1 cellular context compared by ENCODE assay signal in the genomic region with DNA sequence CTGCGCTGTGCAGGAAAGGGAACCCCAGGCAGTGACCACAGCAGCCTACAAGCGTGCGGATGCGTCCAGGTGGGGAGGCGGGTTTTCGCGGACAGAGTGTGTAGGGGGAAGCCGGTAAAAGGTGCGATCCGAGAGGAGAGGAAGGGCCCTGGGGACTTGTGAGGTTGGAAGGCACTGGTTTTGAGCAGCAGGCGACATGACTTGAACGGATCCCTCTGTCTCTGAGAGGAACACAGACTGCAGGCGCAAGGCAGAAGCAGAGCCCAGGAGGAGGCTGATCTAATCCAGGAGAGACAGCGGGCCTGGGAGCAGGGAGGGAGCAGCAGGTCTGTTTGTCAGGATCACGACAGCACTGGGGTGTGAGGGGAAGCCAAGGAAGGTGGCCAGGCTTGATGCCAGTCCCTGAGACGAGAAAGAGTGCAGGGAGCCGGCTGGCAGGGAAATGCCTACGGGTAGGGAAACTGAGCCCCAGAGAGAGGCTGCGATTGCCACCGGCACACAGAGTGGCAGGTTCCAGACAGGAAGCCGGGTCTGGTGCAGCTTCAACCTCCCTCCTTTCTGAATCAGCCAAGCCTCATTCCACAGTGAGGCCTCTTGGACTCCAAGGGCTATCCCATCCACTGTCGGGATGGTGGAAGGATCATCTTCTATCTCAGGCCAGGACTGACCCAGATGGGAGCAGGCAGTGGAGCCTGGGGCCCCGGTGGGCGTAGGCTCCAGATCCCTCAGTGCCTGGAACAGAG.
TF ChIP-seq lines count a peak whose summit lies in the region.

No MANE protein-coding gene starts in this region.

TF ChIP-seq in HepG2, 621 proteins besides CTCF, POLR2A, EP300 and RAD21 (continued from another document and continues in another):
- TF ChIP-seq MXD3 (CRISPR knock-in tag; IDR thresholded peaks at IDR 0.05) (no peak), MYPOP (CRISPR knock-in tag; IDR thresholded peaks at IDR 0.05) (no peak), SIX1 (CRISPR knock-in tag; IDR thresholded peaks at IDR 0.05; ENCODE audit: borderline replicate concordance) (no peak), SAP130 (CRISPR knock-in tag; IDR thresholded peaks at IDR 0.05; ENCODE audit: low read depth) (no peak), BRF2 (CRISPR knock-in tag; IDR thresholded peaks at IDR 0.05) (no peak), ZNF296 (CRISPR knock-in tag; conservative IDR thresholded peaks at IDR 0.05) (no peak), TAF15 (IDR thresholded peaks at IDR 0.05; ENCODE audit: low read depth, low read length, poor library complexity, severe bottlenecking) (no peak), ZNF572 (CRISPR knock-in tag; IDR thresholded peaks at IDR 0.05) (no peak), ZNF567 (CRISPR knock-in tag; IDR thresholded peaks at IDR 0.05; ENCODE audit: borderline replicate concordance) (peak; percentile 85; the same call in 1 of the 2 replicates), ZNF569 (CRISPR knock-in tag; IDR thresholded peaks at IDR 0.05; ENCODE audit: borderline replicate concordance) (no peak), SP4 (CRISPR knock-in tag; IDR thresholded peaks at IDR 0.05) (peak; percentile 34; the same call in 1 of the 2 replicates), CENPT (CRISPR knock-in tag; IDR thresholded peaks at IDR 0.05; ENCODE audit: low read depth) (no peak), MTA3 (CRISPR knock-in tag; IDR thresholded peaks at IDR 0.05) (no peak), NKX3-1 (CRISPR knock-in tag; IDR thresholded peaks at IDR 0.05) (no peak), RXRB (CRISPR knock-in tag; IDR thresholded peaks at IDR 0.05; ENCODE audit: borderline replicate concordance) (no peak), ZKSCAN1 (IDR thresholded peaks at IDR 0.05; ENCODE audit: low read length) (no peak), ZNF556 (CRISPR knock-in tag; IDR thresholded peaks at IDR 0.05; ENCODE audit: borderline replicate concordance) (no peak), ZNF253 (CRISPR knock-in tag; IDR thresholded peaks at IDR 0.05; ENCODE audit: borderline replicate concordance) (0 out of 2 replicates have a peak, but pooled peaks have one; percentile 38), ZNF180 (CRISPR knock-in tag; IDR thresholded peaks at IDR 0.05; ENCODE audit: borderline replicate concordance, low read depth) (no peak), SKIL (CRISPR knock-in tag; IDR thresholded peaks at IDR 0.05; ENCODE audit: borderline replicate concordance) (no peak), ETV5 (CRISPR knock-in tag; IDR thresholded peaks at IDR 0.05; ENCODE audit: borderline replicate concordance) (no peak), U2AF1 (optimal IDR thresholded peaks at IDR 0.05; ENCODE audit: low read depth, low read length) (no peak), AHR (CRISPR knock-in tag; IDR thresholded peaks at IDR 0.05) (no peak; the same call in 1 of the 2 replicates), THAP8 (CRISPR knock-in tag; IDR thresholded peaks at IDR 0.05; ENCODE audit: borderline replicate concordance) (0 out of 2 replicates have a peak, but pooled peaks have one; percentile 35), SNAI1 (CRISPR knock-in tag; IDR thresholded peaks at IDR 0.05; ENCODE audit: borderline replicate concordance) (no peak), ATM (IDR thresholded peaks at IDR 0.05; ENCODE audit: borderline replicate concordance) (no peak), TP53 (CRISPR knock-in tag; conservative IDR thresholded peaks at IDR 0.05) (no peak), ADNP (CRISPR knock-in tag; IDR thresholded peaks at IDR 0.05) (no peak), DNMT1 (CRISPR knock-in tag; IDR thresholded peaks at IDR 0.05) (peak; percentile 8; the same call in 1 of the 2 replicates), ZNF232 (CRISPR knock-in tag; IDR thresholded peaks at IDR 0.05; ENCODE audit: borderline replicate concordance) (0 out of 2 replicates have a peak, but pooled peaks have one; percentile 11), ZNF18 (CRISPR knock-in tag; IDR thresholded peaks at IDR 0.05; ENCODE audit: insufficient replicate concordance) (no peak), ZNF570 (CRISPR knock-in tag; IDR thresholded peaks at IDR 0.05; ENCODE audit: borderline replicate concordance) (no peak), REPIN1 (CRISPR knock-in tag; IDR thresholded peaks at IDR 0.05; ENCODE audit: borderline replicate concordance, low read depth) (no peak)
- TF ChIP-seq, protein P1, sequence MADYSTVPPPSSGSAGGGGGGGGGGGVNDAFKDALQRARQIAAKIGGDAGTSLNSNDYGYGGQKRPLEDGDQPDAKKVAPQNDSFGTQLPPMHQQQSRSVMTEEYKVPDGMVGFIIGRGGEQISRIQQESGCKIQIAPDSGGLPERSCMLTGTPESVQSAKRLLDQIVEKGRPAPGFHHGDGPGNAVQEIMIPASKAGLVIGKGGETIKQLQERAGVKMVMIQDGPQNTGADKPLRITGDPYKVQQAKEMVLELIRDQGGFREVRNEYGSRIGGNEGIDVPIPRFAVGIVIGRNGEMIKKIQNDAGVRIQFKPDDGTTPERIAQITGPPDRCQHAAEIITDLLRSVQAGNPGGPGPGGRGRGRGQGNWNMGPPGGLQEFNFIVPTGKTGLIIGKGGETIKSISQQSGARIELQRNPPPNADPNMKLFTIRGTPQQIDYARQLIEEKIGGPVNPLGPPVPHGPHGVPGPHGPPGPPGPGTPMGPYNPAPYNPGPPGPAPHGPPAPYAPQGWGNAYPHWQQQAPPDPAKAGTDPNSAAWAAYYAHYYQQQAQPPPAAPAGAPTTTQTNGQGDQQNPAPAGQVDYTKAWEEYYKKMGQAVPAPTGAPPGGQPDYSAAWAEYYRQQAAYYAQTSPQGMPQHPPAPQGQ (CRISPR knock-in tag; IDR thresholded peaks at IDR 0.05; ENCODE audit: borderline replicate concordance): 0 out of 2 replicates have a peak, but pooled peaks have one; percentile 44
- TF ChIP-seq, protein P2, sequence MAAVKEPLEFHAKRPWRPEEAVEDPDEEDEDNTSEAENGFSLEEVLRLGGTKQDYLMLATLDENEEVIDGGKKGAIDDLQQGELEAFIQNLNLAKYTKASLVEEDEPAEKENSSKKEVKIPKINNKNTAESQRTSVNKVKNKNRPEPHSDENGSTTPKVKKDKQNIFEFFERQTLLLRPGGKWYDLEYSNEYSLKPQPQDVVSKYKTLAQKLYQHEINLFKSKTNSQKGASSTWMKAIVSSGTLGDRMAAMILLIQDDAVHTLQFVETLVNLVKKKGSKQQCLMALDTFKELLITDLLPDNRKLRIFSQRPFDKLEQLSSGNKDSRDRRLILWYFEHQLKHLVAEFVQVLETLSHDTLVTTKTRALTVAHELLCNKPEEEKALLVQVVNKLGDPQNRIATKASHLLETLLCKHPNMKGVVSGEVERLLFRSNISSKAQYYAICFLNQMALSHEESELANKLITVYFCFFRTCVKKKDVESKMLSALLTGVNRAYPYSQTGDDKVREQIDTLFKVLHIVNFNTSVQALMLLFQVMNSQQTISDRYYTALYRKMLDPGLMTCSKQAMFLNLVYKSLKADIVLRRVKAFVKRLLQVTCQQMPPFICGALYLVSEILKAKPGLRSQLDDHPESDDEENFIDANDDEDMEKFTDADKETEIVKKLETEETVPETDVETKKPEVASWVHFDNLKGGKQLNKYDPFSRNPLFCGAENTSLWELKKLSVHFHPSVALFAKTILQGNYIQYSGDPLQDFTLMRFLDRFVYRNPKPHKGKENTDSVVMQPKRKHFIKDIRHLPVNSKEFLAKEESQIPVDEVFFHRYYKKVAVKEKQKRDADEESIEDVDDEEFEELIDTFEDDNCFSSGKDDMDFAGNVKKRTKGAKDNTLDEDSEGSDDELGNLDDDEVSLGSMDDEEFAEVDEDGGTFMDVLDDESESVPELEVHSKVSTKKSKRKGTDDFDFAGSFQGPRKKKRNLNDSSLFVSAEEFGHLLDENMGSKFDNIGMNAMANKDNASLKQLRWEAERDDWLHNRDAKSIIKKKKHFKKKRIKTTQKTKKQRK (IDR thresholded peaks at IDR 0.05; ENCODE audit: low read length): no peak
- TF ChIP-seq, protein P3, sequence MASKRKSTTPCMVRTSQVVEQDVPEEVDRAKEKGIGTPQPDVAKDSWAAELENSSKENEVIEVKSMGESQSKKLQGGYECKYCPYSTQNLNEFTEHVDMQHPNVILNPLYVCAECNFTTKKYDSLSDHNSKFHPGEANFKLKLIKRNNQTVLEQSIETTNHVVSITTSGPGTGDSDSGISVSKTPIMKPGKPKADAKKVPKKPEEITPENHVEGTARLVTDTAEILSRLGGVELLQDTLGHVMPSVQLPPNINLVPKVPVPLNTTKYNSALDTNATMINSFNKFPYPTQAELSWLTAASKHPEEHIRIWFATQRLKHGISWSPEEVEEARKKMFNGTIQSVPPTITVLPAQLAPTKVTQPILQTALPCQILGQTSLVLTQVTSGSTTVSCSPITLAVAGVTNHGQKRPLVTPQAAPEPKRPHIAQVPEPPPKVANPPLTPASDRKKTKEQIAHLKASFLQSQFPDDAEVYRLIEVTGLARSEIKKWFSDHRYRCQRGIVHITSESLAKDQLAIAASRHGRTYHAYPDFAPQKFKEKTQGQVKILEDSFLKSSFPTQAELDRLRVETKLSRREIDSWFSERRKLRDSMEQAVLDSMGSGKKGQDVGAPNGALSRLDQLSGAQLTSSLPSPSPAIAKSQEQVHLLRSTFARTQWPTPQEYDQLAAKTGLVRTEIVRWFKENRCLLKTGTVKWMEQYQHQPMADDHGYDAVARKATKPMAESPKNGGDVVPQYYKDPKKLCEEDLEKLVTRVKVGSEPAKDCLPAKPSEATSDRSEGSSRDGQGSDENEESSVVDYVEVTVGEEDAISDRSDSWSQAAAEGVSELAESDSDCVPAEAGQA (IDR thresholded peaks at IDR 0.05; ENCODE audit: low read depth): no peak
- TF ChIP-seq, protein P3 (CRISPR knock-in tag; IDR thresholded peaks at IDR 0.05; ENCODE audit: borderline replicate concordance): no peak
- TF ChIP-seq, protein P4, sequence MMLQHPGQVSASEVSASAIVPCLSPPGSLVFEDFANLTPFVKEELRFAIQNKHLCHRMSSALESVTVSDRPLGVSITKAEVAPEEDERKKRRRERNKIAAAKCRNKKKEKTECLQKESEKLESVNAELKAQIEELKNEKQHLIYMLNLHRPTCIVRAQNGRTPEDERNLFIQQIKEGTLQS (CRISPR knock-in tag; IDR thresholded peaks at IDR 0.05): no peak
